Comparison of ENCODE assay signal across 24 cellular contexts in genomic region chr19:48303866-48304265, GRCh38.
"Had no signal": no experiment of that assay in that cellular context is flagged by ENCODE, and none has a peak within 500 bp of the region (broad histone marks: within the 10 kb centered on the region; RNA-seq: fewer than 3 reads in every experiment).

No MANE protein-coding gene starts in this region.

- H3K4me1 ChIP-seq: SJSA1 had no signal

- H3K9me3 ChIP-seq: MG63, SJSA1 had no signal

- H3K4me3 ChIP-seq: MG63, SJSA1, SK-N-MC had no signal

- ATAC-seq: HepG2 had no signal

- H3K27me3 ChIP-seq: MG63, SJSA1 had no signal

- H3K36me3 ChIP-seq: MG63, SJSA1 had no signal

- DNase-seq: IMR-90, Karpas-422, KG1, MG63, NCI-H1092, NCI-H1105 treated with DMSO at 0.1 percent for 48 hours, NCI-H1417 treated with DMSO at 0.1 percent for 48 hours, NCI-H146, NCI-H1694 treated with DMSO at 0.1 percent for 48 hours, NCI-H1930, NCI-H2081, NCI-H2107, NCI-H226, NCI-H446, NCI-H510A, NCI-H524 treated with DMSO at 0.1 percent for 48 hours, NCI-H69, NCI-H774, Right ventricle myocardium superior, RPMI8226, SIG-M5 had no signal

- H3K27ac ChIP-seq: SJSA1, SK-N-MC had no signal
